In the genomic region with DNA sequence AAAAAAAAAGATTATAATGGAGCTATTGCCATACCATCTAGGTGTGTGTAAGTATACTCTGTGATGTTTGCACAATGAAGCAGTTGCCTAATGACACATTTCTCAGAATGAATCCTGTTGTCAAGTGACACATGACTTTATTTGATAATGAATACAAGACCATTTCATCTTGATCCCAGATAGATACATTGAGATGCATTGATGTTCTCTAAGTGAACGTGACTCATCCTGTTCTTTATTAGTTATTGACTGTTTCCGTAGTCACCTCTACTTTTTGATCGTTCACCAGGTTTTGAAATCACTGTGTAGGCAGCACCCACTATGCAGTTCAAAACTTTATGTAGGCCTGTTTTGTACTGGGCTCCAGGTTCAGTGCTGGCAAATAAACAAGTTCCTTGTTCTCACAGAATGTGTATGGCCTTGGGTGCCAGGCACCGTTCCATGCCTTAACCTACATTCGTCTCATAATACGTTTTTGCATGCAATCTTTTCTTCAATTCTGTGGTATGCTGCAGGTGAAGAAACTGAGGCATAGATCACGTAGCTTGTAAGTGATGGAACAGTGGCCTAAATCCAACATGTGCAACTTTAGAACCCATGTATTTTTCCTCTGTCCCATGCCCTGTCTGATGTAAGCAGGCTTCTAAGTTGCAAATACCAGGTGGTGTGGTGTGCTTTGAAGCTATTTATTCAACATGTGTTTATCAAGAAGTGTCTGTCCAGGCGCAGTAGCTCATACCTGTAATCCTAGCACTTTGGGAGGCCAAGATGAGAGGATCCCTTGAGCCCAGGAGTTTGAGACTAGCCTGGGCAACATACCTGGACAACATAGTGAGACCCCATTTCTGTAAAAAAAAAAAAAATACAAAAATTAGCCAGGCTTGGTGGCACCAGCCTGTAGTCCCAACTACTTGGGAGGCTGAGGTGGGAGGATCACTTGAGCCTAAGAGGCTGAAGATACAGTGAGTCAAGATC, we compare ENCODE assay signal across 11 cellular contexts. TPM values are rescaled to one million over a fixed set of nuclear protein-coding genes. Genes with fewer than 3 reads are reported as not detected.
DNase-seq lines count a peak whose midpoint lies in the region; ATAC-seq and TF ChIP-seq lines count a peak whose summit lies in the region.
"Had no signal": no experiment of that assay in that cellular context is flagged by ENCODE, and none has a peak within 500 bp of the region (broad histone marks: within the 10 kb centered on the region; RNA-seq: fewer than 3 reads in every experiment).

No MANE protein-coding gene starts in this region.

- peaks cover 88% of the 10 kb centered on the region for H3K79me2 ChIP-seq in KMS-11 (ENCODE audit: insufficient read depth, low read depth)

- peaks cover 78% of the 10 kb centered on the region for H3K4me1 Mint-ChIP-seq in CD4-positive, alpha-beta T cell (ENCODE audit: low read depth)
- peaks cover 67% of the 10 kb centered on the region for H3K4me1 Mint-ChIP-seq in activated naive CD8-positive, alpha-beta T cell (ENCODE audit: low read depth)

- no peaks in the 10 kb centered on the region for H3K9me3 Mint-ChIP-seq in CD4-positive, alpha-beta T cell
- H3K9me3 Mint-ChIP-seq in activated naive CD8-positive, alpha-beta T cell (ENCODE audit: low read depth) = no peaks in the 10 kb centered on the region
- H3K9me3 Mint-ChIP-seq: dendritic cell treated with granulocyte-macrophage colony-stimulating factor and Interleukin-4, amounts not matched to agents 40 ng/mL and 50 ng/mL, for 4 days had no signal

- peaks cover 10% of the 10 kb centered on the region for H3K36me3 Mint-ChIP-seq in CD4-positive, alpha-beta T cell (ENCODE audit: low read depth)
- peaks cover 11% of the 10 kb centered on the region for H3K36me3 Mint-ChIP-seq in activated naive CD8-positive, alpha-beta T cell

- H3K9ac ChIP-seq in KMS-11 (no peak overlapping the region), mucosa of rectum (ENCODE audit: low read depth in 1 of 2, low read length in 2 of 2) (peak overlapping the region in 1 of 2 donors; percentile 41)

- CTCF ChIA-PET in CD4-positive, alpha-beta T cell (lab: Charles Lee) = interaction anchor here (0.7 to 2.7 kb wide), 5 partner anchors 10 to 82 kb away, joined by 3 to 8 read pairs (median 4); a partner anchor contains a TSS

- no peak for TF ChIP-seq CTCF in CD4-positive, alpha-beta T cell (IDR thresholded peaks at IDR 0.05)
- no peak for TF ChIP-seq CTCF in KMS-11 (conservative IDR thresholded peaks at IDR 0.05; ENCODE audit: low read depth, low read length)

- no peak overlapping the region for H3K27ac Mint-ChIP-seq in CD4-positive, alpha-beta T cell
- peak overlapping the region; percentile 64 for H3K27ac Mint-ChIP-seq in activated naive CD8-positive, alpha-beta T cell

- peaks cover 29% of the 10 kb centered on the region for H4K20me1 ChIP-seq in KMS-11 (ENCODE audit: insufficient read depth)

- ATAC-seq in CD4-positive, alpha-beta T cell (ENCODE audit: poor library complexity) = peak; percentile 41
- no peak for ATAC-seq in HG02642 (IDR thresholded peaks at IDR 0.05; ENCODE audit: poor library complexity, unreplicated experiment)

- H2AFZ ChIP-seq in KMS-11 (ENCODE audit: low read depth) = no peak overlapping the region

- no peak overlapping the region for H3K27ac ChIP-seq in CD4-positive, alpha-beta T cell (ENCODE audit: low read depth, low read length)
- H3K27ac ChIP-seq in KMS-11 (no peak overlapping the region), mucosa of rectum (ENCODE audit: low read depth in 2 of 2, low read length in 2 of 2) (peak overlapping the region; percentile 73 to 82)
- H3K27ac ChIP-seq: WERI-Rb-1 had no signal

- no peak for DNase-seq in CD4-positive, alpha-beta T cell
- DNase-seq in NCI-H774 (lab: John Stamatoyannopoulos, UW) (no peak), dermis blood vessel endothelial cell (no peak)
- DNase-seq: kidney, MG63, WERI-Rb-1 had no signal

- H3K4me1 ChIP-seq in KMS-11 (ENCODE audit: low read depth, poor library complexity, severe bottlenecking) = peaks cover 24% of the 10 kb centered on the region
- H3K4me1 ChIP-seq in mucosa of rectum (ENCODE audit: control insufficient read depth in 2 of 2, insufficient read depth in 2 of 2, low read length in 2 of 2) = peaks cover 42 to 78% of the 10 kb centered on the region in 2 donors

- POLR2A ChIA-PET in CD4-positive, alpha-beta T cell (lab: Charles Lee) = interaction anchor here (1.5 to 7.2 kb wide), 2 partner anchors 10 to 43 kb away, joined by 5 to 41 read pairs; a partner anchor contains a TSS

- H3K4me3 ChIP-seq in KMS-11 (IDR thresholded peaks at IDR 0.05; ENCODE audit: insufficient read depth, low read depth, low read length) (no peak overlapping the region), mucosa of rectum (ENCODE audit: low read length in 2 of 2) (no peak overlapping the region)
- H3K4me3 ChIP-seq: MG63 had no signal

- H3K36me3 ChIP-seq in KMS-11 (ENCODE audit: insufficient read depth) = 0 out of 2 replicates have a peak, but pooled peaks cover 2% of the 10 kb centered on the region
- peaks cover 0 to 3% of the 10 kb centered on the region in 2 donors for H3K36me3 ChIP-seq in mucosa of rectum (ENCODE audit: control insufficient read depth in 2 of 2, insufficient read depth in 2 of 2, low read length in 2 of 2)

- no peaks in the 10 kb centered on the region for H3K27me3 ChIP-seq in CD4-positive, alpha-beta T cell (ENCODE audit: control insufficient read depth, insufficient read depth, low read length)
- H3K27me3 ChIP-seq in KMS-11 (ENCODE audit: insufficient read depth, low read depth) (no peaks in the 10 kb centered on the region), mucosa of rectum (ENCODE audit: control insufficient read depth in 2 of 2, insufficient read depth in 2 of 2, low read length in 2 of 2) (no peaks in the 10 kb centered on the region)
- H3K27me3 ChIP-seq: MG63 had no signal

- intact Hi-C loops in CD4-positive, alpha-beta T cell (cut with DNase I, micrococcal nuclease) = no loop called here

- peak overlapping the region; percentile 19; the same call in 1 of the 2 replicates for H3K4me2 ChIP-seq in KMS-11

- H3K9me3 ChIP-seq in CD4-positive, alpha-beta T cell (ENCODE audit: control insufficient read depth, low read length) = no peaks in the 10 kb centered on the region
- H3K9me3 ChIP-seq in mucosa of rectum (ENCODE audit: control insufficient read depth in 2 of 2, low read length in 2 of 2) = no peaks in the 10 kb centered on the region
- H3K9me3 ChIP-seq: MG63 had no signal

- no peak overlapping the region for H3K4me3 Mint-ChIP-seq in CD4-positive, alpha-beta T cell
- H3K4me3 Mint-ChIP-seq in activated naive CD8-positive, alpha-beta T cell = no peak overlapping the region
- H3K4me3 Mint-ChIP-seq: dendritic cell treated with granulocyte-macrophage colony-stimulating factor and Interleukin-4, amounts not matched to agents 40 ng/mL and 50 ng/mL, for 4 days had no signal

- no peaks in the 10 kb centered on the region for H3K27me3 Mint-ChIP-seq in CD4-positive, alpha-beta T cell
- H3K27me3 Mint-ChIP-seq in activated naive CD8-positive, alpha-beta T cell = no peaks in the 10 kb centered on the region
- H3K27me3 Mint-ChIP-seq: dendritic cell treated with granulocyte-macrophage colony-stimulating factor and Interleukin-4, amounts not matched to agents 40 ng/mL and 50 ng/mL, for 4 days had no signal

RNA-seq across cellular contexts. Expression of a gene that starts 10.4 kb away (rescaled TPM):
- 10 to 100 TPM; 67.2 to 69.9 TPM for total RNA-seq in CD4-positive, alpha-beta T cell
- 46.3 and 110 TPM in 2 replicates for total RNA-seq in dermis blood vessel endothelial cell

RNA-seq across cellular contexts. Expression of a gene that starts 42.8 kb away (rescaled TPM):
- total RNA-seq in CD4-positive, alpha-beta T cell = 10 to 100 TPM; 14.1 to 16.2 TPM
- total RNA-seq in dermis blood vessel endothelial cell = 6.1 and 6.3 TPM in 2 replicates

Comparison
In these comparisons a context has a peak if more than half of its experiments do, and no peak if none do; other contexts are left out.
1. H3K27ac ChIP-seq: peak in mucosa of rectum (2 of 2); none in CD4-positive, alpha-beta T cell (single experiment) and KMS-11 (single experiment).